ENCODE assay signal across 9 cellular contexts in the genomic region with DNA sequence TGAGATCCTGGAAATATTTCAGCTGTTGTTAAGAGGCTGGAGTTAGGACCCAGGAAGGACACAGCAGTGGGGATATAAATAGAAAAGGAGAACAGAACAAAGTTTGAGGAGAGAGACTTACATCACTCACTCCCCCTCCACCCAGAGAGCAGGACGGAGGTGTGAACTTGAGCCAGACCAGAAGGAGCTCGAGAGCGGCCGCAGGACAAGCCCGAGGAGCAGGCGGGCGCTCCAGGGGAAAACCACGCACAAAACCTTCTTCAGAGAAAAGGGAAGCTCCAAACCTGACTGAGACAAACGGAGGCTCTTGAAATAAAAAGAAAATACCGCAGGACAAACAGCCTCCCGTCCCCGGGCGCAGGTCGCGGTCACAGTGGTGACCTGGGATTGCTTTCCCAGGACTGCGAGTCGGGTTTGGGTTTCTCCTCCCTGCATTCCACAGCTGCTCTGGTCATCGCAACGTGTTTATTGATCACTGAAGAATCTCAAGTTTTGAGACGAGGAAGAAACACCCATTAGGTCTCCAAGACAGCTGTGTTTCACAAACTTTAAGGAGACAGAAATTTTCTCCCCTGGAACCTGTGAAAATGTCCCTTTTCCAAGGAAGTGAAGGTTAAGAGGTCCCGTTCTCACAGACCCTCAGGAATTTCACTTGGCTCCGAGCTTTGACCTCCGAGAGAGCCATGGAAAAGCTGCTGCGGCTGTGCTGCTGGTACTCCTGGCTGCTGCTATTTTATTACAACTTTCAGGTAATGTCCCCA. TPM values are rescaled to one million over a fixed set of nuclear protein-coding genes. Genes with fewer than 3 reads are reported as not detected.
A peak's percentile ranks its signal among the peaks of the same experiment; 100 is the strongest.
DNase-seq lines count a peak whose midpoint lies in the region; ATAC-seq and TF ChIP-seq lines count a peak whose summit lies in the region.
"Had no signal": no experiment of that assay in that cellular context is flagged by ENCODE, and none has a peak within 500 bp of the region (broad histone marks: within the 10 kb centered on the region; RNA-seq: fewer than 3 reads in every experiment).

ADGRD1 (plus strand) TSS at position 125 of the 761 bp plus-strand sequence; CDS start at position 684, 559 bp downstream.

- no peaks in the 10 kb centered on the region for H4K20me1 ChIP-seq in BLaER1

- no peak for TF ChIP-seq CTCF in osteocyte (IDR thresholded peaks at IDR 0.05)

- H3K4me3 ChIP-seq in BLaER1: no peak within 1 kb of the TSS

- peaks cover 16% of the 10 kb centered on the region for H3K27me3 ChIP-seq in BLaER1

- peaks cover 15% of the 10 kb centered on the region for H3K4me1 Mint-ChIP-seq in osteocyte (ENCODE audit: unreplicated experiment)

- H3K27me3 Mint-ChIP-seq in osteocyte (ENCODE audit: unreplicated experiment): peaks cover 8% of the 10 kb centered on the region

- H3K9ac ChIP-seq in BLaER1: peak within 1 kb of the TSS; percentile 16; the same call in 1 of the 2 replicates

- intact Hi-C loops in Right ventricle myocardium inferior (cut with DNase I): loop anchor here (2.0 kb wide), 2 partner anchors 37 to 53 kb away; no protein-coding TSS in a partner anchor

- H3K36me3 Mint-ChIP-seq in osteocyte (ENCODE audit: unreplicated experiment): no peaks in the 10 kb centered on the region

- H3K36me3 ChIP-seq in BLaER1: no peaks in the 10 kb centered on the region
- H3K36me3 ChIP-seq: WERI-Rb-1 had no signal

- H3K4me1 ChIP-seq in BLaER1: peaks cover 46% of the 10 kb centered on the region

- ATAC-seq in Right ventricle myocardium inferior: peak; percentile 91
- no peak for ATAC-seq in GM21360 (IDR thresholded peaks at IDR 0.05; ENCODE audit: unreplicated experiment)

- peak; percentile 72 for DNase-seq in NOMO-1 treated with dmso at 0.1 percent for 144 hours (lab: John Stamatoyannopoulos, UW; ENCODE audit: unreplicated experiment)
- DNase-seq in Right ventricle myocardium inferior (ENCODE audit: missing footprints): no peak
- DNase-seq in osteocyte (ENCODE audit: extremely low spot score, unreplicated experiment): peak; percentile 77
- DNase-seq in activated CD4-positive, alpha-beta T cell treated with anti-CD3 and anti-CD28 coated beads for 1 hour: no peak
- no peak for DNase-seq in activated CD4-positive, alpha-beta T cell treated with anti-CD3 and anti-CD28 coated beads, Interleukin-2, amount 50 U/mL, for 48 hours
- DNase-seq in epidermal melanocyte (ENCODE audit: insufficient read length, low spot score): no peak
- DNase-seq: WERI-Rb-1 had no signal

- H3K27ac ChIP-seq in BLaER1: no peak within 1 kb of the TSS
- H3K27ac ChIP-seq: WERI-Rb-1 had no signal

- H3K27ac Mint-ChIP-seq in osteocyte (ENCODE audit: unreplicated experiment): peak within 1 kb of the TSS; percentile 60

- H3K4me2 ChIP-seq in BLaER1: peak within 1 kb of the TSS; percentile 78

- peak within 1 kb of the TSS; percentile 70 for H3K4me3 Mint-ChIP-seq in osteocyte (ENCODE audit: unreplicated experiment)

- H3K9me3 Mint-ChIP-seq in osteocyte (ENCODE audit: unreplicated experiment): no peaks in the 10 kb centered on the region

- H3K9me3 ChIP-seq in BLaER1: no peaks in the 10 kb centered on the region

RNA-seq across cellular contexts. Expression of gene ADGRD1, which starts in this region (rescaled TPM):
- total RNA-seq in Right ventricle myocardium inferior (89.1 TPM), osteocyte (1.0 and 1.5 TPM in 2 replicates)

Comparison
In these comparisons a context has a peak if more than half of its experiments do, and no peak if none do; other contexts are left out.
1. RNA of gene ADGRD1 (total RNA-seq): 89.1 TPM in Right ventricle myocardium inferior (single experiment); 1.0 to 1.5 TPM in osteocyte; every median in the first group is over 10 times any median in the second.
2. DNase-seq: peak in NOMO-1 treated with dmso at 0.1 percent for 144 hours (single experiment) and osteocyte (single experiment); none in Right ventricle myocardium inferior (single experiment), activated CD4-positive, alpha-beta T cell treated with anti-CD3 and anti-CD28 coated beads for 1 hour (single experiment), activated CD4-positive, alpha-beta T cell treated with anti-CD3 and anti-CD28 coated beads, Interleukin-2, amount 50 U/mL, for 48 hours (0 of 2) and epidermal melanocyte (single experiment).